ENCODE assay signal across 9 cellular contexts in genomic region chr21:43611598-43612369, GRCh38. TPM values are rescaled to one million over a fixed set of nuclear protein-coding genes. Genes with fewer than 3 reads are reported as not detected.
DNase-seq lines count a peak whose midpoint lies in the region; ATAC-seq, FAIRE-seq and TF ChIP-seq lines count a peak whose summit lies in the region.
"Had no signal": no experiment of that assay in that cellular context is flagged by ENCODE, and none has a peak within 500 bp of the region (broad histone marks: within the 10 kb centered on the region; RNA-seq: fewer than 3 reads in every experiment).

No MANE protein-coding gene starts in this region.

- FAIRE-seq in K562 (lab: Jason Lieb, UNC) = peak; percentile 88
- FAIRE-seq: endometrium had no signal

- H4K20me1 ChIP-seq in K562 (replicated peaks; ENCODE audit: control insufficient read depth, insufficient read depth, low read length) = no peaks in the 10 kb centered on the region

- no peak overlapping the region; a peak in 1 of 4 replicates for H3K9ac ChIP-seq in K562 (ENCODE audit: insufficient read depth in 1 of 2, low read depth in 2 of 2, low read length in 2 of 2)

- no peak for TF ChIP-seq POLR2A in K562 (conservative IDR thresholded peaks at IDR 0.05)

- peak; percentile 91 for TF ChIP-seq CTCF in 22Rv1 (IDR thresholded peaks at IDR 0.05)
- TF ChIP-seq CTCF in GM10248 (IDR thresholded peaks at IDR 0.05; ENCODE audit: control extremely low read depth, extremely low read depth, low read depth, missing control alignments) = peak; percentile 83
- peak; percentile 87 to 97 (median 90) for TF ChIP-seq CTCF in K562 (IDR thresholded peaks at IDR 0.05 in 2 of 3, conservative IDR thresholded peaks at IDR 0.05 in 1 of 3; ENCODE audit: insufficient read depth in 2 of 3, low read depth in 1 of 3, low read length in 3 of 3)

- BruUV-seq in K562 (replicated peaks; lab: Mats Ljungman, UMichigan) = no TSS peak

- no peaks in the 10 kb centered on the region for H3K36me3 ChIP-seq in K562 (ENCODE audit: control insufficient read depth, insufficient read depth, low read length)

- H3K4me2 ChIP-seq in K562 (ENCODE audit: insufficient read depth, low read length) = peak overlapping the region; percentile 64

- WGBS in K562 (ENCODE audit: insufficient coverage, low coverage, missing lambda C conversion rate) = 21% methylated on average over 8 of the region's 8 CpGs

- TF ChIP-seq EP300 in K562 (IDR thresholded peaks at IDR 0.05; ENCODE audit: low read length) = 0 out of 2 replicates have a peak, but pooled peaks have one; percentile 9

- TF ChIP-seq RAD21 in K562 (CRISPR knock-in tag; conservative IDR thresholded peaks at IDR 0.05 in 1 of 2, IDR thresholded peaks at IDR 0.05 in 1 of 2) = peak; percentile 24 to 75; a peak in 2 of 4 replicates

- no peak overlapping the region for H3K4me3 ChIP-seq in K562

- H3K4me1 Mint-ChIP-seq in immature natural killer cell = no peaks in the 10 kb centered on the region

- no peaks in the 10 kb centered on the region for H3K9me3 ChIP-seq in K562 (replicated peaks; ENCODE audit: control insufficient read depth, insufficient read depth, low read depth, low read length)

- POLR2A ChIA-PET in GM10248 (lab: Yijun Ruan, JAX) = no interaction called here
- POLR2A ChIA-PET in K562 (lab: Yijun Ruan, JAX) = interaction anchor here (0.7 to 1.1 kb wide), 6 partner anchors 20 to 1150 kb away, joined by 3 read pairs; no protein-coding TSS in a partner anchor

- H3K4me3 Mint-ChIP-seq in immature natural killer cell = no peak overlapping the region

- no peaks in the 10 kb centered on the region for H3K9me3 Mint-ChIP-seq in immature natural killer cell

- H3K27me3 ChIP-seq in K562 (ENCODE audit: control insufficient read depth in 2 of 2, insufficient read depth in 2 of 2, low read length in 2 of 2) = peaks cover 9 to 13% of the 10 kb centered on the region in 2 experiments; a peak in 4 of 5 replicates

- peak overlapping the region; percentile 88 for H2AFZ ChIP-seq in K562 (ENCODE audit: low read depth, low read length)

- peaks cover 0 to 5% of the 10 kb centered on the region in 2 experiments; a peak in 3 of 5 replicates for H3K4me1 ChIP-seq in K562 (replicated peaks in 1 of 2; ENCODE audit: control insufficient read depth in 2 of 2, insufficient read depth in 2 of 2, low read length in 2 of 2)

- H3K27ac ChIP-seq in 22Rv1 (no peak overlapping the region), K562 (ENCODE audit: extremely low read depth, low read depth, low read length) (no peak overlapping the region)

- in situ Hi-C loops in K562 (cut with MboI) = loop anchor here (25.0 kb wide), 1 partner anchor 99 kb away; no protein-coding TSS in a partner anchor

- peak; percentile 99 for ATAC-seq in K562
- no peak for ATAC-seq in stimulated activated naive CD8-positive, alpha-beta T cell treated with anti-CD3 and anti-CD28 coated beads, Interleukin-15, Interleukin-2, amounts not matched to agents 100 U/mL and 50 U/mL, for 24 hours
- no peak for ATAC-seq in GM18511 (IDR thresholded peaks at IDR 0.05; ENCODE audit: unreplicated experiment)

- H3K9me1 ChIP-seq in K562 (ENCODE audit: control insufficient read depth, insufficient read depth, low read length) = no peaks in the 10 kb centered on the region

- no peak overlapping the region for H3K27ac Mint-ChIP-seq in immature natural killer cell

- peak; percentile 66 for DNase-seq in GM10248 (ENCODE audit: extremely low spot score)
- peak; percentile 47 for DNase-seq in NCI-H748 (lab: John Stamatoyannopoulos, UW; ENCODE audit: unreplicated experiment)
- peak; percentile 68 to 80 (median 73) for DNase-seq in K562 (ENCODE audit: extremely low read depth in 1 of 4, low spot score in 3 of 4)
- DNase-seq in immature natural killer cell = peak in 2 of 3 donors; percentile 13 to 16
- peak; percentile 30 for DNase-seq in stimulated activated naive CD8-positive, alpha-beta T cell treated with anti-CD3 and anti-CD28 coated beads, Interleukin-15, Interleukin-2, amounts not matched to agents 100 U/mL and 50 U/mL, for 24 hours
- no peak for DNase-seq in NCI-H1694 (lab: John Stamatoyannopoulos, UW)

- CTCF ChIA-PET in GM10248 (lab: Yijun Ruan, JAX) (interaction anchor here (0.8 to 2.9 kb wide), 8 partner anchors 9 to 36 kb away, joined by 3 to 22 read pairs (median 4); no protein-coding TSS in a partner anchor), K562 (lab: Yijun Ruan, JAX; ENCODE audit: low intra/inter-chr PET ratio) (no interaction called here)

- H3K27me3 Mint-ChIP-seq in immature natural killer cell (ENCODE audit: low read depth in 3 of 3) = peaks cover 1 to 8% (median 5%) of the 10 kb centered on the region in 3 donors

- intact Hi-C loops in K562 (cut with micrococcal nuclease) = loop anchor here (1.0 kb wide), 1 partner anchor 34 kb away; no protein-coding TSS in a partner anchor

- no peaks in the 10 kb centered on the region for H3K36me3 Mint-ChIP-seq in immature natural killer cell

- no peaks in the 10 kb centered on the region for H3K79me2 ChIP-seq in K562 (ENCODE audit: control insufficient read depth, insufficient read depth, low read length)

TF ChIP-seq in K562, 482 proteins besides CTCF, POLR2A, EP300 and RAD21 (continues in another document):
- TF ChIP-seq SMC3 (conservative IDR thresholded peaks at IDR 0.05; ENCODE audit: insufficient read depth, low read depth, low read length) (peak; percentile 87), ZNF766 (CRISPR knock-in tag; conservative IDR thresholded peaks at IDR 0.05) (no peak), PRDM10 (IDR thresholded peaks at IDR 0.05; ENCODE audit: partially characterized antibody) (peak; percentile 57)

RNA-seq across cellular contexts. Expression of gene HSF2BP, which starts 47.5 kb away (rescaled TPM):
- 0.56 and 0.69 TPM in 2 replicates for total RNA-seq in K562 (2011; cell fraction: chromatin; rRNA removed; ENCODE audit: low replicate concordance)
- total RNA-seq in K562 (2011; cell fraction: nucleolus; rRNA removed) = 0.17 and 0.39 TPM in 2 replicates
- total RNA-seq in K562 (2011; cell fraction: nucleoplasm; rRNA removed) = 0.29 and 0.61 TPM in 2 replicates
- total RNA-seq in K562 (2014; rRNA removed) = 0.20 TPM in 1 of 2 replicates, not detected in the other
- 0.19 and 0.22 TPM in 2 replicates for total RNA-seq in K562 (2014; rRNA removed; fragmentation: Illumina TruSeq; extraction: Trizol)
- 0.18 and 0.23 TPM in 2 replicates for total RNA-seq in K562 (2015; rRNA removed; fragmentation: Illumina TruSeq; extraction: Trizol)
- total RNA-seq in K562 (2021) = 0.22 and 0.55 TPM in 2 replicates
- 0.20 and 0.30 TPM in 2 replicates for polyA plus RNA-seq in K562 (2011; rRNA removed)
- polyA plus RNA-seq in K562 (2011; cell fraction: cytosol; rRNA removed) = 0.34 TPM in 2 replicates
- polyA plus RNA-seq in K562 (2011; cell fraction: nucleus; rRNA removed) = 0.18 and 0.38 TPM in 2 replicates
- 0.18 and 0.21 TPM in 2 replicates for polyA plus RNA-seq in K562 (2012)
- 0.12 TPM in 1 of 2 replicates, not detected in the other for polyA plus RNA-seq in K562 (2014; fragmentation: Illumina TruSeq; extraction: Trizol)
- polyA plus RNA-seq in K562 (2014; fragmentation: Nextera tagmentation; extraction: Ambion mirVana) = under 1 TPM in 1 of 2 experiments, not detected in 1; 0.04 TPM
- 0.53 and 0.57 TPM in 2 replicates for polyA plus RNA-seq in K562 (2014; rRNA removed)
- polyA minus RNA-seq in K562 (2011; rRNA and poly(A)+ RNA removed) = 0.11 and 0.12 TPM in 2 replicates
- not detected in 2 replicates for polyA minus RNA-seq in K562 (2011; cell fraction: cytosol; rRNA and poly(A)+ RNA removed)
- 0.22 and 0.27 TPM in 2 replicates for polyA minus RNA-seq in K562 (2011; cell fraction: nucleus; rRNA and poly(A)+ RNA removed)
- under 1 TPM in 1 of 3 donors, not detected in 2; 0.27 TPM for polyA plus RNA-seq in immature natural killer cell

RNA-seq across cellular contexts. Expression of gene RRP1B, which starts 47.6 kb away (rescaled TPM):
- total RNA-seq in K562 (2011; cell fraction: chromatin; rRNA removed; ENCODE audit: low replicate concordance) = 24.0 and 28.8 TPM in 2 replicates
- total RNA-seq in K562 (2011; cell fraction: nucleolus; rRNA removed) = 15.3 and 16.3 TPM in 2 replicates
- total RNA-seq in K562 (2011; cell fraction: nucleoplasm; rRNA removed) = 18.6 and 20.9 TPM in 2 replicates
- 41.9 and 58.6 TPM in 2 replicates for total RNA-seq in K562 (2014; rRNA removed)
- 43.4 and 46.4 TPM in 2 replicates for total RNA-seq in K562 (2014; rRNA removed; fragmentation: Illumina TruSeq; extraction: Trizol)
- 49.7 and 49.8 TPM in 2 replicates for total RNA-seq in K562 (2015; rRNA removed; fragmentation: Illumina TruSeq; extraction: Trizol)
- total RNA-seq in K562 (2021) = 66.6 and 66.7 TPM in 2 replicates
- 20.4 and 21.4 TPM in 2 replicates for polyA plus RNA-seq in K562 (2011; rRNA removed)
- 14.2 and 16.4 TPM in 2 replicates for polyA plus RNA-seq in K562 (2011; cell fraction: cytosol; rRNA removed)
- polyA plus RNA-seq in K562 (2011; cell fraction: nucleus; rRNA removed) = 18.5 and 23.6 TPM in 2 replicates
- polyA plus RNA-seq in K562 (2012) = 20.2 and 31.0 TPM in 2 replicates
- 48.4 and 49.4 TPM in 2 replicates for polyA plus RNA-seq in K562 (2014; fragmentation: Illumina TruSeq; extraction: Trizol)
- 1 to 10 TPM; 6.8 to 8.0 TPM for polyA plus RNA-seq in K562 (2014; fragmentation: Nextera tagmentation; extraction: Ambion mirVana)
- 31.3 and 33.1 TPM in 2 replicates for polyA plus RNA-seq in K562 (2014; rRNA removed)
- polyA minus RNA-seq in K562 (2011; rRNA and poly(A)+ RNA removed) = 32.2 and 37.5 TPM in 2 replicates
- polyA minus RNA-seq in K562 (2011; cell fraction: cytosol; rRNA and poly(A)+ RNA removed) = 30.1 and 30.8 TPM in 2 replicates
- 8.1 and 12.1 TPM in 2 replicates for polyA minus RNA-seq in K562 (2011; cell fraction: nucleus; rRNA and poly(A)+ RNA removed)
- polyA plus RNA-seq in immature natural killer cell = 10 to 100 TPM in 2 of 3 donors, 1 to 10 TPM in 1; 4.9 to 31.0 (median 10.2) TPM
